In genomic region chr22:36211237-36211881, GRCh38 we compare ENCODE assay signal across 12 cellular contexts. TPM values are rescaled to one million over a fixed set of nuclear protein-coding genes. Genes with fewer than 3 reads are reported as not detected.
DNase-seq lines count a peak whose midpoint lies in the region; ATAC-seq and TF ChIP-seq lines count a peak whose summit lies in the region.
"Had no signal": no experiment of that assay in that cellular context is flagged by ENCODE, and none has a peak within 500 bp of the region (broad histone marks: within the 10 kb centered on the region; RNA-seq: fewer than 3 reads in every experiment).

No MANE protein-coding gene starts in this region.

- H3K36me3 Mint-ChIP-seq in CD14-positive monocyte (peaks cover 3 to 5% of the 10 kb centered on the region in 2 donors), T-helper 17 cell (ENCODE audit: low read depth) (peaks cover 3% of the 10 kb centered on the region), Calu3 (ENCODE audit: insufficient read depth, unreplicated experiment) (no peaks in the 10 kb centered on the region)

- H3K4me3 Mint-ChIP-seq in CD14-positive monocyte (peak overlapping the region; percentile 22 to 89), T-helper 17 cell (no peak overlapping the region), Calu3 (ENCODE audit: low read depth, unreplicated experiment) (no peak overlapping the region)

- CTCF ChIA-PET in Calu3 (lab: Charles Lee), result interaction anchor here (0.7 to 1.0 kb wide), 2 partner anchors 17 to 149 kb away, joined by 3 read pairs; no protein-coding TSS in a partner anchor

- no peak for ATAC-seq in T-helper 17 cell
- no peak for ATAC-seq in GM19467 (IDR thresholded peaks at IDR 0.05; ENCODE audit: unreplicated experiment)

- TF ChIP-seq CTCF in CD14-positive monocyte (IDR thresholded peaks at IDR 0.05), result no peak
- no peak for TF ChIP-seq CTCF in Calu3 (IDR thresholded peaks at IDR 0.05; ENCODE audit: unreplicated experiment)

- BruUV-seq in Calu3 (replicated peaks; lab: Mats Ljungman, UMichigan), result no TSS peak

- peaks cover 2 to 15% (median 5%) of the 10 kb centered on the region in 7 donors for H3K9me3 Mint-ChIP-seq in CD14-positive monocyte
- H3K9me3 Mint-ChIP-seq in Calu3 (ENCODE audit: low read depth, unreplicated experiment), result no peaks in the 10 kb centered on the region

- H3K9me3 ChIP-seq in T-helper 17 cell (ENCODE audit: control insufficient read depth, low read length, poor library complexity, severe bottlenecking), result no peaks in the 10 kb centered on the region
- H3K9me3 ChIP-seq: thoracic aorta had no signal

- H3K27ac Mint-ChIP-seq in CD14-positive monocyte (peak overlapping the region; percentile 62 to 85 (median 75)), T-helper 17 cell (peak overlapping the region; percentile 65), Calu3 (ENCODE audit: unreplicated experiment) (no peak overlapping the region)

- H3K27me3 Mint-ChIP-seq in CD14-positive monocyte (ENCODE audit: low read depth in 3 of 3) (peaks cover 0 to 6% (median 0%) of the 10 kb centered on the region in 3 donors), T-helper 17 cell (peaks cover 63% of the 10 kb centered on the region), Calu3 (ENCODE audit: unreplicated experiment) (peaks cover 46% of the 10 kb centered on the region)

- peak; percentile 57 for DNase-seq in CD14-positive monocyte (ENCODE audit: low spot score)
- DNase-seq in HT1080 (ENCODE audit: low read depth), result peak; percentile 69
- no peak for DNase-seq in T-helper 17 cell
- DNase-seq in kidney glomerular epithelial cell (lab: John Stamatoyannopoulos, UW), result peak; percentile 22
- no peak for DNase-seq in C1 segment of cervical spinal cord (lab: John Stamatoyannopoulos, UW)
- DNase-seq in Calu3, result no peak
- no peak for DNase-seq in NAMALWA (ENCODE audit: low spot score)
- DNase-seq: activated CD8-positive, alpha-beta memory T cell treated with anti-CD3 and anti-CD28 coated beads for 24 hours; cerebellar nuclear complex had no signal

- peaks cover 68% of the 10 kb centered on the region for H3K4me1 Mint-ChIP-seq in CD14-positive monocyte
- H3K4me1 Mint-ChIP-seq in T-helper 17 cell, result peaks cover 12% of the 10 kb centered on the region
- H3K4me1 Mint-ChIP-seq in Calu3 (ENCODE audit: low read depth, unreplicated experiment), result peaks cover 23% of the 10 kb centered on the region

- intact Hi-C loops in CD14-positive monocyte (cut with micrococcal nuclease), result no loop called here
- intact Hi-C loops in Calu3 (cut with micrococcal nuclease; ENCODE audit: unreplicated experiment), result no loop called here

RNA-seq across cellular contexts. Expression of gene APOL4, which starts 9.8 kb away (rescaled TPM):
- 1 to 10 TPM in 1 of 2 donors, under 1 TPM in 1; 0.71 to 1.4 TPM for polyA plus RNA-seq in CD14-positive monocyte
- total RNA-seq in HT1080 (2014; rRNA removed; shearing (Covaris generic)), result not detected in 2 replicates
- polyA plus RNA-seq in HT1080 (2015; cell fraction: cytosol; rRNA removed), result 0.02 TPM in 1 of 2 replicates, not detected in the other
- polyA plus RNA-seq in HT1080 (2015; cell fraction: nucleus; rRNA removed), result not detected in 2 replicates
- total RNA-seq in T-helper 17 cell (under 1 TPM in 1 of 2 donors, not detected in 1; 0.22 TPM), Calu3 (2022) (1.5 and 4.3 TPM in 2 replicates)
- polyA plus RNA-seq: smooth muscle cell had no signal

RNA-seq across cellular contexts. Expression of gene APOL2, which starts 28.0 kb away (rescaled TPM):
- 10 to 100 TPM; 12.6 to 13.2 TPM for polyA plus RNA-seq in CD14-positive monocyte
- 20.6 and 21.9 TPM in 2 replicates for total RNA-seq in HT1080 (2014; rRNA removed; shearing (Covaris generic))
- 13.2 and 13.3 TPM in 2 replicates for polyA plus RNA-seq in HT1080 (2015; cell fraction: cytosol; rRNA removed)
- polyA plus RNA-seq in HT1080 (2015; cell fraction: nucleus; rRNA removed), result 24.3 and 27.3 TPM in 2 replicates
- total RNA-seq in T-helper 17 cell (10 to 100 TPM; 36.9 to 42.9 TPM), Calu3 (2022) (90.1 and 154 TPM in 2 replicates)

RNA-seq across cellular contexts. Expression of gene APOL1, which starts 41.6 kb away (rescaled TPM):
- 1 to 10 TPM; 3.4 to 6.1 TPM for polyA plus RNA-seq in CD14-positive monocyte
- 4.0 and 4.6 TPM in 2 replicates for total RNA-seq in HT1080 (2014; rRNA removed; shearing (Covaris generic))
- polyA plus RNA-seq in HT1080 (2015; cell fraction: cytosol; rRNA removed), result 9.6 and 11.6 TPM in 2 replicates
- polyA plus RNA-seq in HT1080 (2015; cell fraction: nucleus; rRNA removed), result 20.9 and 26.4 TPM in 2 replicates
- total RNA-seq in T-helper 17 cell (10 to 100 TPM; 12.5 to 15.0 TPM), Calu3 (2022) (313 and 501 TPM in 2 replicates)
- total RNA-seq: smooth muscle cell had no signal

RNA-seq across cellular contexts. Expression of gene APOL3, which starts 50.8 kb away (rescaled TPM):
- polyA plus RNA-seq in CD14-positive monocyte, result 10 to 100 TPM; 39.9 to 61.3 TPM
- total RNA-seq in HT1080 (2014; rRNA removed; shearing (Covaris generic)), result 2.0 and 3.0 TPM in 2 replicates
- polyA plus RNA-seq in HT1080 (2015; cell fraction: cytosol; rRNA removed), result 1.7 and 1.9 TPM in 2 replicates
- polyA plus RNA-seq in HT1080 (2015; cell fraction: nucleus; rRNA removed), result 2.4 and 3.4 TPM in 2 replicates
- total RNA-seq in T-helper 17 cell (100 to 1,000 TPM; 229 to 265 TPM), Calu3 (2022) (7.7 and 16.9 TPM in 2 replicates)

Comparison
In these comparisons a context has a peak if more than half of its experiments do, and no peak if none do; other contexts are left out.
1. DNase-seq: peak in CD14-positive monocyte (single experiment), HT1080 (single experiment) and kidney glomerular epithelial cell (single experiment); none in T-helper 17 cell (0 of 3), C1 segment of cervical spinal cord (0 of 14), Calu3 (single experiment) and NAMALWA (single experiment).
2. H3K4me3 Mint-ChIP-seq: peak in CD14-positive monocyte (2 of 2); none in T-helper 17 cell (single experiment) and Calu3 (single experiment).
3. RNA of gene APOL1, which starts 41.6 kb away (total RNA-seq): 313 to 501 TPM in Calu3; 12.5 to 15.0 TPM in T-helper 17 cell and 4.0 to 4.6 TPM in HT1080; every median in the first group is over 10 times any median in the second.